In the genomic region with DNA sequence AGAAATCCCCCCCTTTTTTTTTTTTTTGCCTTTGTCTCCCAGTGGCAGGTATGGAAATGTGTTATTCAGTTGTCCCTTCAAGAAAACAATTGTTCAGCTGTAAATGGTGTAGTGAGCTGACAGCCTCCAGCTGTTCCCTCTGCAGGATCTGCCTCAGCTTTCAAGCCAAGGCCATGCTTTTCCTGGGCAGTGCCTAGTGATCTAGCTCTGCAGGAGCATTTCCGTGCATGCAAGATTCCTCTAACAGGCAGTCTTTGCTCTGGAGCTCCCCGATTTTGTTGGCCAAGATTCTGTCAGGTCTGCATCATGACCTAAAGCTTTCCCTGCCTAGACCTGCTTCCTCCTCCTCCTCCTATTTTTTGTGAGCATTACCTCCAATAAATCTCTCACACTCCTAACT, we compare ENCODE assay signal across 23 cellular contexts.
DNase-seq lines count a peak whose midpoint lies in the region; ATAC-seq and TF ChIP-seq lines count a peak whose summit lies in the region.
"Had no signal": no experiment of that assay in that cellular context is flagged by ENCODE, and none has a peak within 500 bp of the region (broad histone marks: within the 10 kb centered on the region; RNA-seq: fewer than 3 reads in every experiment).

No MANE protein-coding gene starts in this region.

- TF ChIP-seq CTCF in H9 (conservative IDR thresholded peaks at IDR 0.05) = no peak
- no peak for TF ChIP-seq CTCF in epithelial cell of esophagus (IDR thresholded peaks at IDR 0.05; ENCODE audit: insufficient read depth, low read depth, low read length, missing control alignments)
- no peak for TF ChIP-seq CTCF in neural progenitor cell (IDR thresholded peaks at IDR 0.05)
- no peak for TF ChIP-seq CTCF in transverse colon (IDR thresholded peaks at IDR 0.05)

- no peak overlapping the region for H3K4me2 ChIP-seq in H9 (ENCODE audit: insufficient read depth, insufficient read length, low read length)
- H3K4me2 ChIP-seq in neural progenitor cell = no peak overlapping the region
- H3K4me2 ChIP-seq: KMS-11, SK-N-SH had no signal

- in situ Hi-C loops in transverse colon (cut with MboI; ENCODE audit: low pct_ligation_motif_present in 1 of 4, low pct_unique_long_range_greater_than_20kb in 1 of 4, low sequenced_read_pairs in 3 of 4) = no loop called here

- no peak overlapping the region for H3K4ac ChIP-seq in H9 (ENCODE audit: low read depth, low read length)

- H3K36me3 ChIP-seq in neural progenitor cell (no peaks in the 10 kb centered on the region), transverse colon (no peaks in the 10 kb centered on the region)
- H3K36me3 ChIP-seq: neutrophil, stomach had no signal

- no peak for TF ChIP-seq EP300 in transverse colon (IDR thresholded peaks at IDR 0.05; ENCODE audit: low read depth)

- H3K9ac ChIP-seq in H9 (ENCODE audit: extremely low read depth, insufficient read length, low read length) = no peak overlapping the region
- no peak overlapping the region for H3K9ac ChIP-seq in neural progenitor cell
- H3K9ac ChIP-seq: KMS-11, SK-N-SH had no signal

- no peak overlapping the region for H2BK15ac ChIP-seq in H9 (ENCODE audit: low read depth, low read length)

- no peaks in the 10 kb centered on the region for H3K9me3 ChIP-seq in H9 (ENCODE audit: control insufficient read depth, low read depth, low read length)
- no peaks in the 10 kb centered on the region for H3K9me3 ChIP-seq in neural progenitor cell (ENCODE audit: low read depth)
- H3K9me3 ChIP-seq in transverse colon = no peaks in the 10 kb centered on the region
- H3K9me3 ChIP-seq: mucosa of descending colon, neutrophil, SK-N-SH, stomach had no signal

- no peak overlapping the region for H4K5ac ChIP-seq in H9 (ENCODE audit: insufficient read length, low read depth, low read length)

- H3K27ac ChIP-seq in H9 (ENCODE audit: insufficient read length, low read depth, low read length) (no peak overlapping the region), neural progenitor cell (no peak overlapping the region), transverse colon (no peak overlapping the region)
- H3K27ac ChIP-seq: KMS-11, neutrophil, stomach had no signal

- H2AFZ ChIP-seq in H9 (ENCODE audit: low read length) = no peak overlapping the region
- H2AFZ ChIP-seq in neural progenitor cell (replicated peaks) = peak overlapping the region; percentile 20

- no peak overlapping the region for H2BK120ac ChIP-seq in H9 (ENCODE audit: low read depth, low read length, poor library complexity, severe bottlenecking)

- peak overlapping the region in 1 of 2 experiments; percentile 43; a peak in 1 of 5 replicates for H3K4me3 Mint-ChIP-seq in H9
- H3K4me3 Mint-ChIP-seq in neural progenitor cell = no peak overlapping the region
- H3K4me3 Mint-ChIP-seq: activated CD4-positive, alpha-beta memory T cell treated with anti-CD3 and anti-CD28 coated beads, Interleukin-2, amount 10 ng/mL, durations not matched to agents 7 days and 5 days had no signal

- H3K4me1 ChIP-seq in H9 (ENCODE audit: insufficient read depth, low read length) (no peaks in the 10 kb centered on the region; the same call in 1 of the 2 replicates), neural progenitor cell (peaks cover under 1% of the 10 kb centered on the region), transverse colon (no peaks in the 10 kb centered on the region)

- H3K14ac ChIP-seq in H9 (ENCODE audit: insufficient read depth, low read length) = no peak overlapping the region

- no peak overlapping the region for H4K91ac ChIP-seq in H9 (ENCODE audit: insufficient read length, low read depth, low read length)

- H4K8ac ChIP-seq in H9 (replicated peaks; ENCODE audit: insufficient read length, low read depth, low read length) = no peak overlapping the region

- H2BK20ac ChIP-seq in H9 (ENCODE audit: low read depth, low read length, poor library complexity, severe bottlenecking) = no peak overlapping the region

- H3K9me3 Mint-ChIP-seq in H9 = peaks cover 0 to 6% of the 10 kb centered on the region in 2 experiments; a peak in 3 of 5 replicates
- H3K9me3 Mint-ChIP-seq in neural progenitor cell = peaks cover 4% of the 10 kb centered on the region
- H3K9me3 Mint-ChIP-seq: activated CD4-positive, alpha-beta memory T cell treated with anti-CD3 and anti-CD28 coated beads, Interleukin-2, amount 10 ng/mL, durations not matched to agents 7 days and 5 days had no signal

- TF ChIP-seq POLR2A in transverse colon (IDR thresholded peaks at IDR 0.05) = no peak

- no peak overlapping the region for H3K18ac ChIP-seq in H9 (ENCODE audit: insufficient read length, low read depth, low read length)

- no peaks in the 10 kb centered on the region for H3F3A ChIP-seq in neural progenitor cell (ENCODE audit: low read depth)

- H3K23ac ChIP-seq in H9 (ENCODE audit: insufficient read length, low read depth, low read length) = no peak overlapping the region

- peak; percentile 55 for DNase-seq in H9
- DNase-seq in NCI-H446 treated with DMSO at 0.1 percent for 48 hours (lab: John Stamatoyannopoulos, UW) = peak; percentile 17
- peak; percentile 56 for DNase-seq in epithelial cell of esophagus (ENCODE audit: low read depth)
- DNase-seq in neural progenitor cell (ENCODE audit: low spot score) = peak; percentile 31
- no peak for DNase-seq in transverse colon
- no peak for DNase-seq in NCI-H2029 treated with DMSO at 0.1 percent for 48 hours (lab: John Stamatoyannopoulos, UW)
- DNase-seq: activated CD4-positive, alpha-beta memory T cell treated with anti-CD3 and anti-CD28 coated beads, Interleukin-2, amount 10 ng/mL, durations not matched to agents 7 days and 5 days; activated naive CD4-positive, alpha-beta T cell; amygdala; central memory CD4-positive, alpha-beta T cell; DND-41; effector CD4-positive, alpha-beta T cell; left ventricle myocardium superior; mucosa of descending colon; SK-N-SH; small intestine; stimulated activated CD4-positive, alpha-beta T cell treated with anti-CD3 and anti-CD28 coated beads, Interleukin-4, amount 100 ng/mL, for 4 hours; stomach; trophoblast cell had no signal

- no peaks in the 10 kb centered on the region for H3K79me2 ChIP-seq in H9 (ENCODE audit: insufficient read depth, low read length)
- no peaks in the 10 kb centered on the region for H3K79me2 ChIP-seq in neural progenitor cell (ENCODE audit: low read depth)

- peaks cover 23 to 27% of the 10 kb centered on the region in 2 experiments for H3K4me1 Mint-ChIP-seq in H9
- peaks cover 12% of the 10 kb centered on the region for H3K4me1 Mint-ChIP-seq in neural progenitor cell
- H3K4me1 Mint-ChIP-seq: activated CD4-positive, alpha-beta memory T cell treated with anti-CD3 and anti-CD28 coated beads, Interleukin-2, amount 10 ng/mL, durations not matched to agents 7 days and 5 days had no signal

- H2AK5ac ChIP-seq in H9 (ENCODE audit: insufficient read length, low read length) = no peak overlapping the region

- H3K36me3 Mint-ChIP-seq in H9 (ENCODE audit: insufficient read depth in 1 of 3, low read depth in 3 of 3) (peaks cover 0 to 4% (median 3%) of the 10 kb centered on the region in 3 experiments; a peak in 2 of 7 replicates), neural progenitor cell (no peaks in the 10 kb centered on the region)

- ATAC-seq in HG02852 (IDR thresholded peaks at IDR 0.05; ENCODE audit: unreplicated experiment) = no peak
- ATAC-seq: HCT116, left ventricle myocardium superior, mucosa of descending colon had no signal

- no CpG with 5 or more reads among the region's 2 CpGs for WGBS in H9 (ENCODE audit: extremely low coverage, insufficient read length, low lambda C conversion rate)
- 61 to 67% methylated on average over 1 to 2 of the region's 2 CpGs for WGBS in transverse colon (ENCODE audit: low coverage in 1 of 2), 2 donors

- H4K20me1 ChIP-seq in H9 (ENCODE audit: control insufficient read depth, insufficient read depth, insufficient read length) = no peaks in the 10 kb centered on the region
- H4K20me1 ChIP-seq in neural progenitor cell (ENCODE audit: low read depth) = no peaks in the 10 kb centered on the region

- H2BK12ac ChIP-seq in H9 (ENCODE audit: insufficient read length, low read depth, low read length) = no peak overlapping the region

- no peak overlapping the region for H3K56ac ChIP-seq in H9 (ENCODE audit: insufficient read length, low read depth, low read length)

- no peaks in the 10 kb centered on the region for H3K27me3 ChIP-seq in H9 (ENCODE audit: insufficient read depth, low read length)
- no peaks in the 10 kb centered on the region for H3K27me3 ChIP-seq in neural progenitor cell
- no peaks in the 10 kb centered on the region for H3K27me3 ChIP-seq in transverse colon
- H3K27me3 ChIP-seq: neutrophil, stomach had no signal

- no peaks in the 10 kb centered on the region for H3K79me1 ChIP-seq in H9 (ENCODE audit: insufficient read depth, low read depth, low read length, poor library complexity, severe bottlenecking)

- H2BK5ac ChIP-seq in H9 (ENCODE audit: insufficient read length, low read length) = no peak overlapping the region

- H3K4me3 ChIP-seq in epithelial cell of esophagus (ENCODE audit: low read length) (no peak overlapping the region), neural progenitor cell (no peak overlapping the region), transverse colon (no peak overlapping the region)
- H3K4me3 ChIP-seq: mucosa of descending colon, stomach had no signal

- H3T11ph ChIP-seq in H9 (ENCODE audit: low read length) = no peak overlapping the region

- H3K27me3 Mint-ChIP-seq in H9 (ENCODE audit: low read depth) (no peaks in the 10 kb centered on the region), neural progenitor cell (ENCODE audit: insufficient read depth, low read depth) (no peaks in the 10 kb centered on the region)

- H3K23me2 ChIP-seq in H9 (ENCODE audit: insufficient read length, low read depth, low read length, poor library complexity, severe bottlenecking) = no peaks in the 10 kb centered on the region

- intact Hi-C loops in transverse colon (cut with DNase I; ENCODE audit: low total_unique reads) = no loop called here

- peak overlapping the region in 1 of 3 experiments; percentile 38; a peak in 2 of 7 replicates for H3K27ac Mint-ChIP-seq in H9
- no peak overlapping the region for H3K27ac Mint-ChIP-seq in neural progenitor cell
- H3K27ac Mint-ChIP-seq: activated CD4-positive, alpha-beta memory T cell treated with anti-CD3 and anti-CD28 coated beads, Interleukin-2, amount 10 ng/mL, durations not matched to agents 7 days and 5 days had no signal

Comparison
In these comparisons a context has a peak if more than half of its experiments do, and no peak if none do; other contexts are left out.
1. DNase-seq: peak in H9 (single experiment), NCI-H446 treated with DMSO at 0.1 percent for 48 hours (single experiment), epithelial cell of esophagus (single experiment) and neural progenitor cell (single experiment); none in transverse colon (single experiment) and NCI-H2029 treated with DMSO at 0.1 percent for 48 hours (single experiment).